Comparison of ENCODE assay signal across 1 cellular context in the genomic region with DNA sequence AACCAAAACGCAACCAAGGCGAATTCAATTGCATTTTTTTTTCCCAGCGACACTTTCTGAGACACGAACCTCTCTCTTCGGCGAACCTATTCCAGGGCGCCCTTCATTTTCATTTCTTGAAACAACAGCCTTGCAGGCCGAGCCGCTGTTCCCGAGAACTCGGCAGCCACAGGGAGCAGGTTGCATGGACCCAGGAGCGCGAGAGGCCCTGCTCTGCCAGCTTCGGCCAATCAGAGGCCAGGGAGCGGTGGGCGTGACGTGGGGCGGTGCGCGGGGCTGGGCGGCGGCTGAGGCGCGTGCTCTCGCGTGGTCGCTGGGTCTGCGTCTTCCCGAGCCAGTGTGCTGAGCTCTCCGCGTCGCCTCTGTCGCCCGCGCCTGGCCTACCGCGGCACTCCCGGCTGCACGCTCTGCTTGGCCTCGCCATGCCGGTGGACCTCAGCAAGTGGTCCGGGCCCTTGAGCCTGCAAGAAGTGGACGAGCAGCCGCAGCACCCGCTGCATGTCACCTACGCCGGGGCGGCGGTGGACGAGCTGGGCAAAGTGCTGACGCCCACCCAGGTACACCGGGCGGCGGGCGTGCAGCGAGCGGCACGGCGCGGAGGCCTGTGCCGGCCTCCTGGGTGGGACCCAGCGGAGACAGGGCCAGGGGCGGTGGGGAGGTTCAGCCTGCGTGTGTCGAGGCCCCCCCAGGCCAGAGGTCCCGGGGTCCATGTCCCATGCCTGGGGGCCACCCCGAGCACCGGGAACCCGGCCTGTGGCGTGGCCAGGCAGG.
A peak's percentile ranks its signal among the peaks of the same experiment; 100 is the strongest.
TF ChIP-seq lines count a peak whose summit lies in the region.

TSS of gene PEBP1 (plus strand) at position 337 of the 771 bp plus-strand sequence. CDS start at position 423, 86 bp downstream.

TF ChIP-seq in K562, 482 proteins besides CTCF, POLR2A, EP300 and RAD21 (continued from another document and continues in another):
- TF ChIP-seq, protein P1, sequence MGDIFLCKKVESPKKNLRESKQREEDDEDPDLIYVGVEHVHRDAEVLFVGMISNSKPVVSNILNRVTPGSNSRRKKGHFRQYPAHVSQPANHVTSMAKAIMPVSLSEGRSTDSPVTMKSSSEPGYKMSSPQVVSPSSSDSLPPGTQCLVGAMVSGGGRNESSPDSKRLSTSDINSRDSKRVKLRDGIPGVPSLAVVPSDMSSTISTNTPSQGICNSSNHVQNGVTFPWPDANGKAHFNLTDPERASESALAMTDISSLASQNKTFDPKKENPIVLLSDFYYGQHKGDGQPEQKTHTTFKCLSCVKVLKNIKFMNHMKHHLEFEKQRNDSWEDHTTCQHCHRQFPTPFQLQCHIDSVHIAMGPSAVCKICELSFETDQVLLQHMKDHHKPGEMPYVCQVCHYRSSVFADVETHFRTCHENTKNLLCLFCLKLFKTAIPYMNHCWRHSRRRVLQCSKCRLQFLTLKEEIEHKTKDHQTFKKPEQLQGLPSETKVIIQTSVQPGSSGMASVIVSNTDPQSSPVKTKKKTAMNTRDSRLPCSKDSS (IDR thresholded peaks at IDR 0.05; ENCODE audit: low read depth, partially characterized antibody): no peak
- TF ChIP-seq NFE2L1 (tag; IDR thresholded peaks at IDR 0.05; ENCODE audit: borderline replicate concordance, low read depth) (no peak), IFI16 (CRISPR knock-in tag; IDR thresholded peaks at IDR 0.05) (no peak), KAT2B (IDR thresholded peaks at IDR 0.05; ENCODE audit: low read depth, low read length) (no peak), SMARCC2 (IDR thresholded peaks at IDR 0.05; ENCODE audit: low read depth) (no peak), ID3 (CRISPR knock-in tag; IDR thresholded peaks at IDR 0.05) (no peak), ID3 (tag; IDR thresholded peaks at IDR 0.05) (peak; percentile 43; the same call in 1 of the 2 replicates), ZNF316 (IDR thresholded peaks at IDR 0.05) (no peak), DACH1 (IDR thresholded peaks at IDR 0.05; ENCODE audit: partially characterized antibody) (no peak), MAX (CRISPR knock-in tag; IDR thresholded peaks at IDR 0.05) (peak; percentile 99), HIVEP1 (CRISPR knock-in tag; IDR thresholded peaks at IDR 0.05) (no peak), FOXP4 (CRISPR knock-in tag; IDR thresholded peaks at IDR 0.05; ENCODE audit: borderline replicate concordance) (peak; percentile 19; the same call in 1 of the 2 replicates), HMG20A (CRISPR knock-in tag; conservative IDR thresholded peaks at IDR 0.05) (no peak), KDM4B (IDR thresholded peaks at IDR 0.05; ENCODE audit: borderline replicate concordance in 2 of 2, low read depth in 1 of 2) (peak in 1 of 2 experiments; percentile 47; a peak in 1 of 4 replicates), SRSF7 (optimal IDR thresholded peaks at IDR 0.05; ENCODE audit: low read depth, low read length) (no peak), CREB1 (IDR thresholded peaks at IDR 0.05) (peak; percentile 73), CREB1 (CRISPR knock-in tag; IDR thresholded peaks at IDR 0.05) (peak; percentile 87), HNRNPUL1 (IDR thresholded peaks at IDR 0.05; ENCODE audit: low read length) (no peak)
- TF ChIP-seq, protein P2, sequence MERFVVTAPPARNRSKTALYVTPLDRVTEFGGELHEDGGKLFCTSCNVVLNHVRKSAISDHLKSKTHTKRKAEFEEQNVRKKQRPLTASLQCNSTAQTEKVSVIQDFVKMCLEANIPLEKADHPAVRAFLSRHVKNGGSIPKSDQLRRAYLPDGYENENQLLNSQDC (CRISPR knock-in tag; IDR thresholded peaks at IDR 0.05): no peak
- TF ChIP-seq, protein P3, sequence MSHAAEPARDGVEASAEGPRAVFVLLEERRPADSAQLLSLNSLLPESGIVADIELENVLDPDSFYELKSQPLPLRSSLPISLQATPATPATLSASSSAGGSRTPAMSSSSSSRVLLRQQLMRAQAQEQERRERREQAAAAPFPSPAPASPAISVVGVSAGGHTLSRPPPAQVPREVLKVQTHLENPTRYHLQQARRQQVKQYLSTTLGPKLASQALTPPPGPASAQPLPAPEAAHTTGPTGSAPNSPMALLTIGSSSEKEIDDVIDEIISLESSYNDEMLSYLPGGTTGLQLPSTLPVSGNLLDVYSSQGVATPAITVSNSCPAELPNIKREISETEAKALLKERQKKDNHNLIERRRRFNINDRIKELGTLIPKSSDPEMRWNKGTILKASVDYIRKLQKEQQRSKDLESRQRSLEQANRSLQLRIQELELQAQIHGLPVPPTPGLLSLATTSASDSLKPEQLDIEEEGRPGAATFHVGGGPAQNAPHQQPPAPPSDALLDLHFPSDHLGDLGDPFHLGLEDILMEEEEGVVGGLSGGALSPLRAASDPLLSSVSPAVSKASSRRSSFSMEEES (CRISPR knock-in tag; IDR thresholded peaks at IDR 0.05): no peak
- TF ChIP-seq, protein P4, sequence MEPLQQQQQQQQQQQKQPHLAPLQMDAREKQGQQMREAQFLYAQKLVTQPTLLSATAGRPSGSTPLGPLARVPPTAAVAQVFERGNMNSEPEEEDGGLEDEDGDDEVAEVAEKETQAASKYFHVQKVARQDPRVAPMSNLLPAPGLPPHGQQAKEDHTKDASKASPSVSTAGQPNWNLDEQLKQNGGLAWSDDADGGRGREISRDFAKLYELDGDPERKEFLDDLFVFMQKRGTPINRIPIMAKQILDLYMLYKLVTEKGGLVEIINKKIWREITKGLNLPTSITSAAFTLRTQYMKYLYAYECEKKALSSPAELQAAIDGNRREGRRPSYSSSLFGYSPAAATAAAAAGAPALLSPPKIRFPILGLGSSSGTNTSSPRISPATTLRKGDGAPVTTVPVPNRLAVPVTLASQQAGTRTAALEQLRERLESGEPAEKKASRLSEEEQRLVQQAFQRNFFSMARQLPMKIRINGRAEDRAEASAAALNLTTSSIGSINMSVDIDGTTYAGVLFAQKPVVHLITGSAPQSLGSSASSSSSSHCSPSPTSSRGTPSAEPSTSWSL (CRISPR knock-in tag; IDR thresholded peaks at IDR 0.05; ENCODE audit: borderline replicate concordance): no peak
- TF ChIP-seq, protein P5, sequence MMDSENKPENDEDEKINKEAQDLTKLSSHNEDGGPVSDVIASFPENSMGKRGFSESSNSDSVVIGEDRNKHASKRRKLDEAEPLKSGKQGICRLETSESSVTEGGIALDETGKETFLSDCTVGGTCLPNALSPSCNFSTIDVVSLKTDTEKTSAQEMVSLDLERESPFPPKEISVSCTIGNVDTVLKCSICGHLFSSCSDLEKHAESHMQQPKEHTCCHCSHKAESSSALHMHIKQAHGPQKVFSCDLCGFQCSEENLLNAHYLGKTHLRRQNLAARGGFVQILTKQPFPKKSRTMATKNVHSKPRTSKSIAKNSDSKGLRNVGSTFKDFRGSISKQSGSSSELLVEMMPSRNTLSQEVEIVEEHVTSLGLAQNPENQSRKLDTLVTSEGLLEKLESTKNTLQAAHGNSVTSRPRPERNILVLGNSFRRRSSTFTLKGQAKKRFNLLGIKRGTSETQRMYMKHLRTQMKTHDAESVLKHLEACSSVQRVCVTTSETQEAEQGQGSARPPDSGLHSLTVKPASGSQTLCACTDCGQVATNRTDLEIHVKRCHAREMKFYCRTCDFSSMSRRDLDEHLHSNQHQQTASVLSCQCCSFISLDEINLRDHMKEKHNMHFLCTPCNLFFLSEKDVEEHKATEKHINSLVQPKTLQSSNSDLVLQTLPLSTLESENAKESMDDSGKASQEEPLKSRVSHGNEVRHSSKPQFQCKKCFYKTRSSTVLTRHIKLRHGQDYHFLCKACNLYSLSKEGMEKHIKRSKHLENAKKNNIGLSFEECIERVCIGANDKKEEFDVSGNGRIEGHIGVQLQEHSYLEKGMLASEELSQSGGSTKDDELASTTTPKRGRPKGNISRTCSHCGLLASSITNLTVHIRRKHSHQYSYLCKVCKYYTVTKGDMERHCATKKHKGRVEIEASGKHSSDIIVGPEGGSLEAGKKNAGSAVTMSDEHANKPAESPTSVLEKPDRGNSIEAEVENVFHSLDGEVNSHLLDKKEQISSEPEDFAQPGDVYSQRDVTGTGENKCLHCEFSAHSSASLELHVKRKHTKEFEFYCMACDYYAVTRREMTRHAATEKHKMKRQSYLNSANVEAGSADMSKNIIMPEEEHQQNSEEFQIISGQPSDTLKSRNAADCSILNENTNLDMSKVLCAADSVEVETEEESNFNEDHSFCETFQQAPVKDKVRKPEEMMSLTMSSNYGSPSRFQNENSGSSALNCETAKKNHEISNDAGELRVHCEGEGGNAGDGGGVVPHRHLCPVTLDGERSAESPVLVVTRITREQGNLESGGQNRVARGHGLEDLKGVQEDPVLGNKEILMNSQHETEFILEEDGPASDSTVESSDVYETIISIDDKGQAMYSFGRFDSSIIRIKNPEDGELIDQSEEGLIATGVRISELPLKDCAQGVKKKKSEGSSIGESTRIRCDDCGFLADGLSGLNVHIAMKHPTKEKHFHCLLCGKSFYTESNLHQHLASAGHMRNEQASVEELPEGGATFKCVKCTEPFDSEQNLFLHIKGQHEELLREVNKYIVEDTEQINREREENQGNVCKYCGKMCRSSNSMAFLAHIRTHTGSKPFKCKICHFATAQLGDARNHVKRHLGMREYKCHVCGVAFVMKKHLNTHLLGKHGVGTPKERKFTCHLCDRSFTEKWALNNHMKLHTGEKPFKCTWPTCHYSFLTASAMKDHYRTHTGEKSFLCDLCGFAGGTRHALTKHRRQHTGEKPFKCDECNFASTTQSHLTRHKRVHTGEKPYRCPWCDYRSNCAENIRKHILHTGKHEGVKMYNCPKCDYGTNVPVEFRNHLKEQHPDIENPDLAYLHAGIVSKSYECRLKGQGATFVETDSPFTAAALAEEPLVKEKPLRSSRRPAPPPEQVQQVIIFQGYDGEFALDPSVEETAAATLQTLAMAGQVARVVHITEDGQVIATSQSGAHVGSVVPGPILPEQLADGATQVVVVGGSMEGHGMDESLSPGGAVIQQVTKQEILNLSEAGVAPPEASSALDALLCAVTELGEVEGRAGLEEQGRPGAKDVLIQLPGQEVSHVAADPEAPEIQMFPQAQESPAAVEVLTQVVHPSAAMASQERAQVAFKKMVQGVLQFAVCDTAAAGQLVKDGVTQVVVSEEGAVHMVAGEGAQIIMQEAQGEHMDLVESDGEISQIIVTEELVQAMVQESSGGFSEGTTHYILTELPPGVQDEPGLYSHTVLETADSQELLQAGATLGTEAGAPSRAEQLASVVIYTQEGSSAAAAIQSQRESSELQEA (IDR thresholded peaks at IDR 0.05; ENCODE audit: low read depth): no peak
